8 cellular contexts compared by ENCODE assay signal in genomic region chr18:14130804-14131203, GRCh38. TPM values are rescaled to one million over a fixed set of nuclear protein-coding genes. Genes with fewer than 3 reads are reported as not detected.
DNase-seq lines count a peak whose midpoint lies in the region; ATAC-seq, FAIRE-seq and TF ChIP-seq lines count a peak whose summit lies in the region.
"Not testable (repeated sequence)": the region's sequence is repeated elsewhere in the genome, so short reads cannot be mapped to it uniquely, and the experiment has no call there.

No MANE protein-coding gene starts in this region.

- peak; percentile 40 for FAIRE-seq in endothelial cell of umbilical vein (lab: Jason Lieb, UNC)

- not testable (repeated sequence) for H3K36me3 Mint-ChIP-seq in T-helper 2 cell treated with Interferon-gamma antibody and Interleukin-4, amounts not matched to agents 5 μg/mL and 100 μg/mL, for 36 hours (ENCODE audit: low read depth); naive B cell
- H3K36me3 Mint-ChIP-seq in activated naive CD4-positive, alpha-beta T cell treated with anti-CD3 and anti-CD28 coated beads, Interleukin-2, amount 10 ng/mL, durations not matched to agents 7 days and 5 days: peaks cover 11% of the 10 kb centered on the region

- not testable (repeated sequence) for H3K9me3 Mint-ChIP-seq in T-helper 2 cell treated with Interferon-gamma antibody and Interleukin-4, amounts not matched to agents 5 μg/mL and 100 μg/mL, for 36 hours; activated naive CD4-positive, alpha-beta T cell treated with anti-CD3 and anti-CD28 coated beads, Interleukin-2, amount 10 ng/mL, durations not matched to agents 7 days and 5 days; naive B cell

- not testable (repeated sequence) for TF ChIP-seq POLR2A in endothelial cell of umbilical vein (IDR thresholded peaks at IDR 0.05; ENCODE audit: low read depth, low read length)

- peak overlapping the region; percentile 67 to 88 (median 78); a peak in 21 of 22 replicates for H3K4me2 ChIP-seq in BLaER1 treated with 17β-estradiol and CSF1 and Interleukin-3, amounts not matched to agents 10 nM and 100 nM
- H3K4me2 ChIP-seq in GM23248 (ENCODE audit: unreplicated experiment); endothelial cell of umbilical vein (ENCODE audit: insufficient read depth, low read length): not testable (repeated sequence)
- peak overlapping the region; percentile 90 for H3K4me2 ChIP-seq in smooth muscle cell

- not testable (repeated sequence) for ATAC-seq in naive B cell (ENCODE audit: low read depth in 2 of 2)

- peak overlapping the region in 10 of 11 experiments; percentile 75 to 87 (median 85); a peak in 16 of 22 replicates for H3K9ac ChIP-seq in BLaER1 treated with 17β-estradiol and CSF1 and Interleukin-3, amounts not matched to agents 10 nM and 100 nM
- not testable (repeated sequence) for H3K9ac ChIP-seq in GM23248; endothelial cell of umbilical vein (replicated peaks; ENCODE audit: extremely low read depth, insufficient read depth, low read length); smooth muscle cell (ENCODE audit: low read depth)

- peaks cover 10 to 26% (median 16%) of the 10 kb centered on the region in 10 experiments; a peak in 19 of 20 replicates for H3K4me1 ChIP-seq in BLaER1 treated with 17β-estradiol and CSF1 and Interleukin-3, amounts not matched to agents 10 nM and 100 nM
- not testable (repeated sequence) for H3K4me1 ChIP-seq in GM23248 (ENCODE audit: insufficient read depth); endothelial cell of umbilical vein (ENCODE audit: control insufficient read depth, extremely low read depth, insufficient read depth, low read length); smooth muscle cell (ENCODE audit: low read depth)

- 5 to 7% methylated on average over 3 of the region's 3 CpGs for WGBS in GM23248 (ENCODE audit: low coverage in 1 of 2, low lambda C conversion rate in 2 of 2, missing lambda C conversion rate in 2 of 2), 2 experiments
- 6% methylated on average over 3 of the region's 3 CpGs for WGBS in smooth muscle cell (ENCODE audit: low lambda C conversion rate)

- H3K36me3 ChIP-seq in BLaER1 treated with 17β-estradiol and CSF1 and Interleukin-3, amounts not matched to agents 10 nM and 100 nM: peaks cover 0 to 36% (median 18%) of the 10 kb centered on the region in 11 experiments; a peak in 17 of 22 replicates
- not testable (repeated sequence) for H3K36me3 ChIP-seq in GM23248 (ENCODE audit: low read depth); endothelial cell of umbilical vein (ENCODE audit: control insufficient read depth in 2 of 2, extremely low read depth in 1 of 2, insufficient read depth in 2 of 2, low read length in 2 of 2); smooth muscle cell (ENCODE audit: low read depth)

- H3K9me2 ChIP-seq in GM23248 (ENCODE audit: insufficient read depth): not testable (repeated sequence)

- intact Hi-C loops in endothelial cell of umbilical vein (cut with micrococcal nuclease): not testable (repeated sequence)

- H3K27ac Mint-ChIP-seq in T-helper 2 cell treated with Interferon-gamma antibody and Interleukin-4, amounts not matched to agents 5 μg/mL and 100 μg/mL, for 36 hours; activated naive CD4-positive, alpha-beta T cell treated with anti-CD3 and anti-CD28 coated beads, Interleukin-2, amount 10 ng/mL, durations not matched to agents 7 days and 5 days; naive B cell: not testable (repeated sequence)

- CTCF ChIA-PET in activated naive CD4-positive, alpha-beta T cell treated with anti-CD3 and anti-CD28 coated beads, Interleukin-2, amount 10 ng/mL, durations not matched to agents 7 days and 5 days (lab: Charles Lee); endothelial cell of umbilical vein (lab: Charles Lee): not testable (repeated sequence)

- H3K79me2 ChIP-seq in GM23248 (ENCODE audit: insufficient read depth); endothelial cell of umbilical vein (ENCODE audit: control insufficient read depth, insufficient read depth, low read length): not testable (repeated sequence)
- H3K79me2 ChIP-seq in smooth muscle cell (ENCODE audit: low read depth): peaks cover 17% of the 10 kb centered on the region

- H4K20me1 ChIP-seq in BLaER1 treated with 17β-estradiol and CSF1 and Interleukin-3, amounts not matched to agents 10 nM and 100 nM; GM23248 (ENCODE audit: insufficient read depth); endothelial cell of umbilical vein (replicated peaks; ENCODE audit: control insufficient read depth, extremely low read depth, insufficient read depth, low read length); smooth muscle cell (ENCODE audit: low read depth): not testable (repeated sequence)

- dilution Hi-C loops in endothelial cell of umbilical vein (cut with MboI; ENCODE audit: extremely low pct_ligation_motif_present, low sequenced_read_pairs): not testable (repeated sequence)

- H3F3A ChIP-seq in GM23248 (ENCODE audit: insufficient read depth); smooth muscle cell (ENCODE audit: low read depth): not testable (repeated sequence)

- DNase-seq in GM23248 (peak; percentile 0), M059J (ENCODE audit: low read depth) (peak; percentile 0)
- DNase-seq in T-helper 2 cell treated with Interferon-gamma antibody and Interleukin-4, amounts not matched to agents 5 μg/mL and 100 μg/mL, for 36 hours (ENCODE audit: low spot score); activated naive CD4-positive, alpha-beta T cell treated with anti-CD3 and anti-CD28 coated beads, Interleukin-2, amount 10 ng/mL, durations not matched to agents 7 days and 5 days; endothelial cell of umbilical vein (ENCODE audit: low read depth, low spot score); naive B cell; smooth muscle cell (lab: John Stamatoyannopoulos, UW; ENCODE audit: unreplicated experiment): not testable (repeated sequence)

- H3K4me3 ChIP-seq in BLaER1 treated with 17β-estradiol and CSF1 and Interleukin-3, amounts not matched to agents 10 nM and 100 nM: peak overlapping the region in 9 of 10 experiments; percentile 71 to 80 (median 75); a peak in 16 of 20 replicates
- H3K4me3 ChIP-seq in GM23248: peak overlapping the region; percentile 96; the same call in 1 of the 2 replicates
- not testable (repeated sequence) for H3K4me3 ChIP-seq in endothelial cell of umbilical vein (replicated peaks in 1 of 3; ENCODE audit: insufficient read depth in 1 of 3, low read depth in 1 of 3, low read length in 3 of 3)
- H3K4me3 ChIP-seq in smooth muscle cell: peak overlapping the region; percentile 72

- peak overlapping the region; percentile 92 for H3K4me3 Mint-ChIP-seq in T-helper 2 cell treated with Interferon-gamma antibody and Interleukin-4, amounts not matched to agents 5 μg/mL and 100 μg/mL, for 36 hours
- H3K4me3 Mint-ChIP-seq in activated naive CD4-positive, alpha-beta T cell treated with anti-CD3 and anti-CD28 coated beads, Interleukin-2, amount 10 ng/mL, durations not matched to agents 7 days and 5 days: peak overlapping the region; percentile 90
- H3K4me3 Mint-ChIP-seq in naive B cell: peak overlapping the region in 5 of 8 donors; percentile 16 to 94 (median 55)

- BruUV-seq in endothelial cell of umbilical vein (replicated peaks; lab: Mats Ljungman, UMichigan): not testable (repeated sequence)

- in situ Hi-C loops in GM23248 (cut with MboI): not testable (repeated sequence)

- H3K27ac ChIP-seq in BLaER1 treated with 17β-estradiol and CSF1 and Interleukin-3, amounts not matched to agents 10 nM and 100 nM: peak overlapping the region in 4 of 11 experiments; percentile 79 to 85 (median 82); a peak in 1 of 22 replicates
- H3K27ac ChIP-seq in GM23248; endothelial cell of umbilical vein (ENCODE audit: insufficient read depth, low read depth, low read length); smooth muscle cell (ENCODE audit: low read depth): not testable (repeated sequence)

- H3K27me3 Mint-ChIP-seq in T-helper 2 cell treated with Interferon-gamma antibody and Interleukin-4, amounts not matched to agents 5 μg/mL and 100 μg/mL, for 36 hours (ENCODE audit: low read depth); activated naive CD4-positive, alpha-beta T cell treated with anti-CD3 and anti-CD28 coated beads, Interleukin-2, amount 10 ng/mL, durations not matched to agents 7 days and 5 days; naive B cell: not testable (repeated sequence)

- H3K9me1 ChIP-seq in endothelial cell of umbilical vein (replicated peaks; ENCODE audit: control insufficient read depth, extremely low read depth, insufficient read depth, low read length): not testable (repeated sequence)

- POLR2A ChIA-PET in endothelial cell of umbilical vein (lab: Charles Lee): not testable (repeated sequence)

- peaks cover 22% of the 10 kb centered on the region for H3K4me1 Mint-ChIP-seq in T-helper 2 cell treated with Interferon-gamma antibody and Interleukin-4, amounts not matched to agents 5 μg/mL and 100 μg/mL, for 36 hours (ENCODE audit: low read depth)
- H3K4me1 Mint-ChIP-seq in activated naive CD4-positive, alpha-beta T cell treated with anti-CD3 and anti-CD28 coated beads, Interleukin-2, amount 10 ng/mL, durations not matched to agents 7 days and 5 days: peaks cover 36% of the 10 kb centered on the region
- H3K4me1 Mint-ChIP-seq in naive B cell: peaks cover 7 to 20% (median 18%) of the 10 kb centered on the region in 3 donors

- not testable (repeated sequence) for H3K9me3 ChIP-seq in BLaER1 treated with 17β-estradiol and CSF1 and Interleukin-3, amounts not matched to agents 10 nM and 100 nM (replicated peaks in 1 of 11); GM23248 (ENCODE audit: low read depth); endothelial cell of umbilical vein (replicated peaks; ENCODE audit: control insufficient read depth, insufficient read depth, low read length); smooth muscle cell (replicated peaks; ENCODE audit: low read depth)

- peak overlapping the region; percentile 97 for H2AFZ ChIP-seq in GM23248
- not testable (repeated sequence) for H2AFZ ChIP-seq in endothelial cell of umbilical vein (ENCODE audit: low read depth, low read length); smooth muscle cell (ENCODE audit: low read depth)

- not testable (repeated sequence) for H3K27me3 ChIP-seq in BLaER1 treated with 17β-estradiol and CSF1 and Interleukin-3, amounts not matched to agents 10 nM and 100 nM; GM23248 (replicated peaks; ENCODE audit: insufficient read depth); endothelial cell of umbilical vein (ENCODE audit: control insufficient read depth in 2 of 2, insufficient read depth in 2 of 2, low read length in 2 of 2); smooth muscle cell (ENCODE audit: low read depth)

- TF ChIP-seq CTCF in endothelial cell of umbilical vein (IDR thresholded peaks at IDR 0.05; ENCODE audit: extremely low read depth in 1 of 2, insufficient read depth in 1 of 2, low read depth in 1 of 2, low read length in 2 of 2); smooth muscle cell (IDR thresholded peaks at IDR 0.05; ENCODE audit: borderline replicate concordance, insufficient read depth, poor library complexity, severe bottlenecking): not testable (repeated sequence)

RNA-seq across cellular contexts. Expression of gene ZNF519, which starts 1.4 kb away (rescaled TPM):
- 1.1 and 2.0 TPM in 2 replicates for total RNA-seq in GM23248 (2014; rRNA removed; shearing (Covaris generic))
- polyA plus RNA-seq in GM23248 (2016; fragmentation: Nextera tagmentation; extraction: Ambion mirVana) (2.1 and 2.2 TPM in 2 replicates), endothelial cell of umbilical vein (1.9 and 2.1 TPM in 2 replicates), naive B cell (ENCODE audit: low read depth in 6 of 6) (1 to 10 TPM; 3.6 to 8.2 (median 5.6) TPM), smooth muscle cell (2.2 and 2.9 TPM in 2 replicates)
- total RNA-seq in M059J (2014; rRNA removed; shearing (Covaris generic)): 6.2 and 7.4 TPM in 2 replicates
- total RNA-seq in endothelial cell of umbilical vein (7.1 and 8.6 TPM in 2 replicates), smooth muscle cell (7.0 and 11.7 TPM in 2 replicates)
- 1.3 and 1.8 TPM in 2 replicates for polyA plus RNA-seq in endothelial cell of umbilical vein (2011; cell fraction: cytosol; rRNA removed)
- 11.2 and 13.3 TPM in 2 replicates for polyA plus RNA-seq in endothelial cell of umbilical vein (2011; cell fraction: nucleus; rRNA removed)
- polyA plus RNA-seq in endothelial cell of umbilical vein (2012): 2.0 and 2.1 TPM in 2 replicates
- polyA minus RNA-seq in endothelial cell of umbilical vein: 4.7 and 7.4 TPM in 2 replicates
- 5.1 TPM for polyA minus RNA-seq in endothelial cell of umbilical vein (2011; cell fraction: cytosol; rRNA and poly(A)+ RNA removed)
- 17.6 and 25.7 TPM in 2 replicates for polyA minus RNA-seq in endothelial cell of umbilical vein (2011; cell fraction: nucleus; rRNA and poly(A)+ RNA removed)
